8 cellular contexts compared by ENCODE assay signal in the genomic region with DNA sequence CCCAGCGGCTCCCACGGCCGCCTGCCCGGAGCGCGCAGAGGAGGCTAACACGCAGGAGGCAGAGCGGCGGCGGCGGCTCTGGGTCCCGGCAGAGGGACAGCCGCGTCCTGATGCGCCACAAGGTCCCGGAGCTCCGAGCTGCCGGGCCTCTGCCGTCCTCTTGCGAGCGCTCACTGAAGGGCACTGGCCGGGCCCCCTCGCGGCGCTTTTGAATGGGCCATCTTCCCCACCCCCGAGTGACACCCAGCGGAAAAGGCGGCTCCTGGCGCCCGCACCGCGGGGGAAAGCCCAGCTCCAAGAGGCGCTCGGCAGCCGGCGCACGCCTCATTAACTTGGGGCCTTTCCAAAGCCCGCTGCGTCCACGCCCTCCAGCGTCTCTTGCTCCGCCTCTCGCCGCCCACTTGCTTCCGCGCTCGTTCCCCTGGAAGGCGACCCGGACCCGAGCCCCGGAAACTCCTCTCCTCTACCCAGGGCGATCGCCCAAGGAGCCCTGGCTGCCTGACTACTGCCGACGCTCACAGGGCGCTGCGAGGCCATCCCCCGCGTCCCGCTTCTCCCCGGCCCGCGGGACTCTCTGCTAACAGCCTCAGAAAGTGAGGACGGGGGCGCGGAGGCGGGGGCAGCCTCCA. TPM values are rescaled to one million over a fixed set of nuclear protein-coding genes. Genes with fewer than 3 reads are reported as not detected.
DNase-seq lines count a peak whose midpoint lies in the region; ATAC-seq and TF ChIP-seq lines count a peak whose summit lies in the region.

Gene PHLDA1, minus strand, starts transcription at position 363 of the 629 bp plus-strand sequence.

- H3K27ac ChIP-seq in prostate gland (peak within 1 kb of the TSS; percentile 85 to 92), urinary bladder (ENCODE audit: low read depth) (peak within 1 kb of the TSS; percentile 95)

- no peaks in the 10 kb centered on the region for H3K27me3 ChIP-seq in prostate gland (replicated peaks; ENCODE audit: insufficient read depth)

- H3K36me3 ChIP-seq in prostate gland (no peaks in the 10 kb centered on the region), urinary bladder (ENCODE audit: insufficient read depth) (no peaks in the 10 kb centered on the region)

- peak; percentile 82 for ATAC-seq in HG02870 (IDR thresholded peaks at IDR 0.05; ENCODE audit: unreplicated experiment)
- peak; percentile 93 to 94 for ATAC-seq in left cardiac atrium

- H3K4me3 ChIP-seq in prostate gland (peak within 1 kb of the TSS; percentile 47 to 69), urinary bladder (ENCODE audit: low read depth, low read length) (peak within 1 kb of the TSS; percentile 63)

- TF ChIP-seq CTCF in GM13976 (IDR thresholded peaks at IDR 0.05; ENCODE audit: borderline replicate concordance, control extremely low read depth, extremely low read depth, insufficient read depth, missing control alignments), result peak; percentile 60
- TF ChIP-seq CTCF in prostate gland (IDR thresholded peaks at IDR 0.05), result peak in 3 of 4 experiments; percentile 18 to 80 (median 78)

- H3K4me1 ChIP-seq in prostate gland (replicated peaks) (no peaks in the 10 kb centered on the region), urinary bladder (ENCODE audit: insufficient read depth) (no peaks in the 10 kb centered on the region)

- DNase-seq in GM13976 (ENCODE audit: low spot score) (peak; percentile 94), NCI-H146 (lab: John Stamatoyannopoulos, UW) (peak; percentile 96), amniotic epithelial cell (ENCODE audit: low read depth) (peak; percentile 95), left cardiac atrium (peak; percentile 94), prostate gland (ENCODE audit: low spot score) (peak; percentile 88)

- intact Hi-C loops in T-helper 1 cell treated with Interleukin-12 subunit alpha and Interleukin-12 subunit beta and Interleukin-4 antibody, amounts not matched to agents 30 ng/mL and 1 ng/mL, for 36 hours (cut with micrococcal nuclease), result loop anchor here (1.0 to 5.0 kb wide), 17 partner anchors 11 to 1494 kb away; partner anchors contain the start of genes ATXN7L3B, BBS10, GLIPR1 and GLIPR1L2
- intact Hi-C loops in left cardiac atrium (cut with DNase I), result loop anchor here (2.0 to 10.0 kb wide), 4 partner anchors 53 to 477 kb away; no protein-coding TSS in a partner anchor
- intact Hi-C loops in prostate gland (cut with DNase I), result loop anchor here (2.0 to 10.0 kb wide), 5 partner anchors 209 to 523 kb away; partner anchors contain the start of genes BBS10 and OSBPL8

- in situ Hi-C loops in GM13976 (cut with MboI; ENCODE audit: low sequenced_read_pairs, unreplicated experiment), result loop anchor here (25.0 kb wide), 1 partner anchor 694 kb away; the partner anchor contains the start of genes CAPS2 and GLIPR1L1

- peak; percentile 81 for TF ChIP-seq POLR2A in prostate gland (IDR thresholded peaks at IDR 0.05)

- 0% methylated on average over 50 of the region's 67 CpGs for WGBS in prostate gland
- WGBS in urinary bladder, result under 1% methylated on average over 67 of the region's 67 CpGs

- no peaks in the 10 kb centered on the region for H3K9me3 ChIP-seq in prostate gland

RNA-seq across cellular contexts. Expression of gene PHLDA1, which starts in this region (rescaled TPM):
- 50.3 and 50.9 TPM in 2 replicates for total RNA-seq in T-helper 1 cell treated with Interleukin-12 subunit alpha and Interleukin-12 subunit beta and Interleukin-4 antibody, amounts not matched to agents 30 ng/mL and 1 ng/mL, for 36 hours
- total RNA-seq in left cardiac atrium, result 10 to 100 TPM in 1 of 2 donors, 1 to 10 TPM in 1; 9.4 to 15.5 TPM
- total RNA-seq in prostate gland, result 10 to 100 TPM in 1 of 2 donors, 1 to 10 TPM in 1; 8.8 to 11.8 TPM
- total RNA-seq in urinary bladder, result 26.4 TPM
- polyA plus RNA-seq in urinary bladder, result 9.8 TPM

Comparison
In these comparisons a context has a peak if more than half of its experiments do, and no peak if none do; other contexts are left out.
1. Peak in every context shown above with its lines: DNase-seq, ATAC-seq, H3K4me3 ChIP-seq and H3K27ac ChIP-seq.